Comparison of ENCODE assay signal across 2 cellular contexts in the genomic region with DNA sequence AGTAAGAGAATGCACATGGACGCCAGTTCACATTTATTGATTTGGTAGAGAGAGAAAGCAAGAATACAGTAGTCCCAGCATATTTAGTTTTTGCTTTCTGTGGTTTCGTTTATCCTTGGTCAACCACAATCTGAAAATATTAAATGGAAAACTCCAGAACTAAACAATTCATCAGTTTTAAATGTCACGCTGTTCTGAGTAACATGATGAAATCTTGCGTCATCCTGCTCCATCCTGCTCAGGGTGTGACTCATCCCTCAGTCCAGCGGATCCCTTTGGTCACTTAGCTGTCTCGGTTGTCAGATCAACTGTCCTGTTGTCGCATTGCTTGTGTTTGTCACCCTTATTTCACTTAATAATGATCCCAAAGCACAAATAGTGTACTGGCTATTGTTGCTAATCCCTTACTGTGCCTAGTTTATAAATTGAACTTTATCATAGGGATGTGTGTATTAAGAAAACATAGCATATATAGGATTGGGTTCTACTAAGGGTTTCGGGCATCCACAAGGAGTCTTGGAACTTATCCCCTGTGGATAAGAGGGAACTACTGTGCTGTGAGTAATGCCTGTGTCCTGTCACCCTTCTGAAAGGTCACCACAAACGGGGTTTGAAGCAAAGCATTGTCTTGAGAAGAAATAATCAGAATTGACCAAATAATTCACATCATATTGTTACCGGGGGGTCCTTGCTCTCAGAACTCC.
TF ChIP-seq lines count a peak whose summit lies in the region.

No MANE protein-coding gene starts in this region.

TF ChIP-seq in A549, 52 proteins besides CTCF, POLR2A, EP300 and RAD21 (continued from another document):
- no peak for TF ChIP-seq PHF8 (IDR thresholded peaks at IDR 0.05; ENCODE audit: borderline replicate concordance, low read depth)

TF ChIP-seq in SK-N-SH, 30 proteins besides CTCF, POLR2A, EP300 and RAD21 (continued from another document):
- TF ChIP-seq, protein P1, sequence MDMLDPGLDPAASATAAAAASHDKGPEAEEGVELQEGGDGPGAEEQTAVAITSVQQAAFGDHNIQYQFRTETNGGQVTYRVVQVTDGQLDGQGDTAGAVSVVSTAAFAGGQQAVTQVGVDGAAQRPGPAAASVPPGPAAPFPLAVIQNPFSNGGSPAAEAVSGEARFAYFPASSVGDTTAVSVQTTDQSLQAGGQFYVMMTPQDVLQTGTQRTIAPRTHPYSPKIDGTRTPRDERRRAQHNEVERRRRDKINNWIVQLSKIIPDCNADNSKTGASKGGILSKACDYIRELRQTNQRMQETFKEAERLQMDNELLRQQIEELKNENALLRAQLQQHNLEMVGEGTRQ (IDR thresholded peaks at IDR 0.05; ENCODE audit: borderline replicate concordance, low read depth, low read length), result no peak
- TF ChIP-seq YY1 (IDR thresholded peaks at IDR 0.05; ENCODE audit: low read depth), result no peak
- TF ChIP-seq TCF12 (IDR thresholded peaks at IDR 0.05), result peak; percentile 11; the same call in 1 of the 2 replicates
- no peak for TF ChIP-seq EZH2phosphoT487 (IDR thresholded peaks at IDR 0.05; ENCODE audit: borderline replicate concordance, low read depth)
- TF ChIP-seq SIN3A (IDR thresholded peaks at IDR 0.05; ENCODE audit: borderline replicate concordance, low read depth, low read length), result no peak
- TF ChIP-seq, protein P2, sequence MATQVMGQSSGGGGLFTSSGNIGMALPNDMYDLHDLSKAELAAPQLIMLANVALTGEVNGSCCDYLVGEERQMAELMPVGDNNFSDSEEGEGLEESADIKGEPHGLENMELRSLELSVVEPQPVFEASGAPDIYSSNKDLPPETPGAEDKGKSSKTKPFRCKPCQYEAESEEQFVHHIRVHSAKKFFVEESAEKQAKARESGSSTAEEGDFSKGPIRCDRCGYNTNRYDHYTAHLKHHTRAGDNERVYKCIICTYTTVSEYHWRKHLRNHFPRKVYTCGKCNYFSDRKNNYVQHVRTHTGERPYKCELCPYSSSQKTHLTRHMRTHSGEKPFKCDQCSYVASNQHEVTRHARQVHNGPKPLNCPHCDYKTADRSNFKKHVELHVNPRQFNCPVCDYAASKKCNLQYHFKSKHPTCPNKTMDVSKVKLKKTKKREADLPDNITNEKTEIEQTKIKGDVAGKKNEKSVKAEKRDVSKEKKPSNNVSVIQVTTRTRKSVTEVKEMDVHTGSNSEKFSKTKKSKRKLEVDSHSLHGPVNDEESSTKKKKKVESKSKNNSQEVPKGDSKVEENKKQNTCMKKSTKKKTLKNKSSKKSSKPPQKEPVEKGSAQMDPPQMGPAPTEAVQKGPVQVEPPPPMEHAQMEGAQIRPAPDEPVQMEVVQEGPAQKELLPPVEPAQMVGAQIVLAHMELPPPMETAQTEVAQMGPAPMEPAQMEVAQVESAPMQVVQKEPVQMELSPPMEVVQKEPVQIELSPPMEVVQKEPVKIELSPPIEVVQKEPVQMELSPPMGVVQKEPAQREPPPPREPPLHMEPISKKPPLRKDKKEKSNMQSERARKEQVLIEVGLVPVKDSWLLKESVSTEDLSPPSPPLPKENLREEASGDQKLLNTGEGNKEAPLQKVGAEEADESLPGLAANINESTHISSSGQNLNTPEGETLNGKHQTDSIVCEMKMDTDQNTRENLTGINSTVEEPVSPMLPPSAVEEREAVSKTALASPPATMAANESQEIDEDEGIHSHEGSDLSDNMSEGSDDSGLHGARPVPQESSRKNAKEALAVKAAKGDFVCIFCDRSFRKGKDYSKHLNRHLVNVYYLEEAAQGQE (IDR thresholded peaks at IDR 0.05; ENCODE audit: low read depth, low read length), result no peak
- TF ChIP-seq ELF1 (IDR thresholded peaks at IDR 0.05), result no peak
- no peak for TF ChIP-seq GATA2 (CRISPR knock-in tag; IDR thresholded peaks at IDR 0.05)
- no peak for TF ChIP-seq SMC3 (IDR thresholded peaks at IDR 0.05; ENCODE audit: low read depth, low read length)
- TF ChIP-seq GABPA (IDR thresholded peaks at IDR 0.05; ENCODE audit: low read depth), result no peak
- peak; percentile 73; the same call in 1 of the 2 replicates for TF ChIP-seq FOSL2 (IDR thresholded peaks at IDR 0.05; ENCODE audit: borderline replicate concordance, low read depth)
- TF ChIP-seq MXI1 (IDR thresholded peaks at IDR 0.05; ENCODE audit: low read depth, low read length), result no peak
- no peak for TF ChIP-seq MEF2A (IDR thresholded peaks at IDR 0.05; ENCODE audit: borderline replicate concordance, low read depth)
- TF ChIP-seq, protein P3, sequence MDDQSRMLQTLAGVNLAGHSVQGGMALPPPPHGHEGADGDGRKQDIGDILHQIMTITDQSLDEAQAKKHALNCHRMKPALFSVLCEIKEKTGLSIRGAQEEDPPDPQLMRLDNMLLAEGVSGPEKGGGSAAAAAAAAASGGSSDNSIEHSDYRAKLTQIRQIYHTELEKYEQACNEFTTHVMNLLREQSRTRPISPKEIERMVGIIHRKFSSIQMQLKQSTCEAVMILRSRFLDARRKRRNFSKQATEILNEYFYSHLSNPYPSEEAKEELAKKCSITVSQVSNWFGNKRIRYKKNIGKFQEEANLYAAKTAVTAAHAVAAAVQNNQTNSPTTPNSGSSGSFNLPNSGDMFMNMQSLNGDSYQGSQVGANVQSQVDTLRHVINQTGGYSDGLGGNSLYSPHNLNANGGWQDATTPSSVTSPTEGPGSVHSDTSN (IDR thresholded peaks at IDR 0.05), result peak; percentile 73
- no peak for TF ChIP-seq RXRA (IDR thresholded peaks at IDR 0.05; ENCODE audit: borderline replicate concordance, low read depth)
- TF ChIP-seq JUND (IDR thresholded peaks at IDR 0.05), result peak; percentile 67; the same call in 1 of the 2 replicates
- TF ChIP-seq, protein P4, sequence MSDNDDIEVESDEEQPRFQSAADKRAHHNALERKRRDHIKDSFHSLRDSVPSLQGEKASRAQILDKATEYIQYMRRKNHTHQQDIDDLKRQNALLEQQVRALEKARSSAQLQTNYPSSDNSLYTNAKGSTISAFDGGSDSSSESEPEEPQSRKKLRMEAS (IDR thresholded peaks at IDR 0.05; ENCODE audit: low read depth), result no peak
- TF ChIP-seq, protein P5, sequence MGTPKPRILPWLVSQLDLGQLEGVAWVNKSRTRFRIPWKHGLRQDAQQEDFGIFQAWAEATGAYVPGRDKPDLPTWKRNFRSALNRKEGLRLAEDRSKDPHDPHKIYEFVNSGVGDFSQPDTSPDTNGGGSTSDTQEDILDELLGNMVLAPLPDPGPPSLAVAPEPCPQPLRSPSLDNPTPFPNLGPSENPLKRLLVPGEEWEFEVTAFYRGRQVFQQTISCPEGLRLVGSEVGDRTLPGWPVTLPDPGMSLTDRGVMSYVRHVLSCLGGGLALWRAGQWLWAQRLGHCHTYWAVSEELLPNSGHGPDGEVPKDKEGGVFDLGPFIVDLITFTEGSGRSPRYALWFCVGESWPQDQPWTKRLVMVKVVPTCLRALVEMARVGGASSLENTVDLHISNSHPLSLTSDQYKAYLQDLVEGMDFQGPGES (IDR thresholded peaks at IDR 0.05; ENCODE audit: low read depth, low read length), result no peak
- TF ChIP-seq TEAD4 (IDR thresholded peaks at IDR 0.05; ENCODE audit: borderline replicate concordance, insufficient read depth), result no peak
- TF ChIP-seq, protein P6, sequence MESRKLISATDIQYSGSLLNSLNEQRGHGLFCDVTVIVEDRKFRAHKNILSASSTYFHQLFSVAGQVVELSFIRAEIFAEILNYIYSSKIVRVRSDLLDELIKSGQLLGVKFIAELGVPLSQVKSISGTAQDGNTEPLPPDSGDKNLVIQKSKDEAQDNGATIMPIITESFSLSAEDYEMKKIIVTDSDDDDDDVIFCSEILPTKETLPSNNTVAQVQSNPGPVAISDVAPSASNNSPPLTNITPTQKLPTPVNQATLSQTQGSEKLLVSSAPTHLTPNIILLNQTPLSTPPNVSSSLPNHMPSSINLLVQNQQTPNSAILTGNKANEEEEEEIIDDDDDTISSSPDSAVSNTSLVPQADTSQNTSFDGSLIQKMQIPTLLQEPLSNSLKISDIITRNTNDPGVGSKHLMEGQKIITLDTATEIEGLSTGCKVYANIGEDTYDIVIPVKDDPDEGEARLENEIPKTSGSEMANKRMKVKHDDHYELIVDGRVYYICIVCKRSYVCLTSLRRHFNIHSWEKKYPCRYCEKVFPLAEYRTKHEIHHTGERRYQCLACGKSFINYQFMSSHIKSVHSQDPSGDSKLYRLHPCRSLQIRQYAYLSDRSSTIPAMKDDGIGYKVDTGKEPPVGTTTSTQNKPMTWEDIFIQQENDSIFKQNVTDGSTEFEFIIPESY (IDR thresholded peaks at IDR 0.05; ENCODE audit: borderline replicate concordance, low read depth), result no peak
- TF ChIP-seq POLR2AphosphoS5 (IDR thresholded peaks at IDR 0.05; ENCODE audit: low read depth, low read length), result no peak
TF ChIP-seq in SK-N-SH: peak in this region for 4.
